Comparison of ENCODE assay signal across 14 cellular contexts in genomic region chr10:102770108-102770482, GRCh38. TPM values are rescaled to one million over a fixed set of nuclear protein-coding genes. Genes with fewer than 3 reads are reported as not detected.
A peak's percentile ranks its signal among the peaks of the same experiment; 100 is the strongest.
DNase-seq lines count a peak whose midpoint lies in the region; ATAC-seq and TF ChIP-seq lines count a peak whose summit lies in the region.
"Had no signal": no experiment of that assay in that cellular context is flagged by ENCODE, and none has a peak within 500 bp of the region (broad histone marks: within the 10 kb centered on the region; RNA-seq: fewer than 3 reads in every experiment).

No MANE protein-coding gene starts in this region.

- no peaks in the 10 kb centered on the region for H3K36me3 ChIP-seq in right atrium auricular region
- H3K36me3 ChIP-seq in adrenal gland (replicated peaks in 1 of 2), result no peaks in the 10 kb centered on the region
- H3K36me3 ChIP-seq in mesenchymal stem cell (ENCODE audit: control insufficient read depth in 1 of 2, insufficient read depth in 2 of 2, low read depth in 1 of 2, low read length in 2 of 2), result peaks cover 6 to 7% of the 10 kb centered on the region in 2 experiments
- H3K36me3 ChIP-seq in tibial artery, result no peaks in the 10 kb centered on the region
- no peaks in the 10 kb centered on the region for H3K36me3 ChIP-seq in GM23338 (ENCODE audit: insufficient read depth)
- H3K36me3 ChIP-seq: left lung had no signal

- peaks cover 0 to 61% of the 10 kb centered on the region in 2 donors for H3K4me1 ChIP-seq in right atrium auricular region
- H3K4me1 ChIP-seq in adrenal gland (replicated peaks in 1 of 2), result peaks cover 64 to 92% of the 10 kb centered on the region in 2 donors
- peaks cover 35% of the 10 kb centered on the region for H3K4me1 ChIP-seq in mesenchymal stem cell (ENCODE audit: control insufficient read depth, insufficient read depth, low read depth, low read length)
- peaks cover 5 to 92% (median 57%) of the 10 kb centered on the region in 4 donors for H3K4me1 ChIP-seq in tibial artery
- peaks cover 1% of the 10 kb centered on the region; the same call in 1 of the 2 replicates for H3K4me1 ChIP-seq in GM23338 (ENCODE audit: insufficient read depth)

- peak overlapping the region in 1 of 2 experiments; percentile 18 for H3K14ac ChIP-seq in mesenchymal stem cell (ENCODE audit: low read length in 2 of 2)

- H3K79me2 ChIP-seq in GM23338 (replicated peaks; ENCODE audit: insufficient read depth), result no peaks in the 10 kb centered on the region; the same call in none of the 2 replicates

- H3K4me3 ChIP-seq in right atrium auricular region, result no peak overlapping the region
- H3K4me3 ChIP-seq in adrenal gland, result no peak overlapping the region
- H3K4me3 ChIP-seq in mesenchymal stem cell (ENCODE audit: insufficient read depth in 1 of 2, low read depth in 1 of 2, low read length in 2 of 2), result no peak overlapping the region
- no peak overlapping the region for H3K4me3 ChIP-seq in tibial artery
- H3K4me3 ChIP-seq in GM23338, result no peak overlapping the region
- H3K4me3 ChIP-seq: left lung had no signal

- no peak overlapping the region for H3K4me2 ChIP-seq in mesenchymal stem cell (ENCODE audit: low read length, poor library complexity, severe bottlenecking)
- no peak overlapping the region for H3K4me2 ChIP-seq in GM23338

- WGBS in adrenal gland, 4 donors, result 40 to 52% (median 44%) methylated on average over 3 of the region's 3 CpGs
- 44% methylated on average over 3 of the region's 3 CpGs for WGBS in mesenchymal stem cell

- H2AFZ ChIP-seq in mesenchymal stem cell (ENCODE audit: low read depth, low read length), result no peak overlapping the region
- H2AFZ ChIP-seq in GM23338, result no peak overlapping the region

- peak overlapping the region; percentile 80 for H2AK5ac ChIP-seq in mesenchymal stem cell (ENCODE audit: low read length, severe bottlenecking)

- peaks cover 32% of the 10 kb centered on the region for H3K79me1 ChIP-seq in mesenchymal stem cell (replicated peaks; ENCODE audit: low read length, poor library complexity, severe bottlenecking)

- no peak overlapping the region for H3K9ac ChIP-seq in mesenchymal stem cell (ENCODE audit: low read length)

- H3K9me3 ChIP-seq in right atrium auricular region (no peaks in the 10 kb centered on the region), adrenal gland (replicated peaks in 1 of 3) (no peaks in the 10 kb centered on the region), mesenchymal stem cell (ENCODE audit: control insufficient read depth, low read length) (no peaks in the 10 kb centered on the region), tibial artery (no peaks in the 10 kb centered on the region)
- H3K9me3 ChIP-seq: left lung had no signal

- H4K8ac ChIP-seq in mesenchymal stem cell (ENCODE audit: low read length), result no peak overlapping the region

- H3K27me3 ChIP-seq in right atrium auricular region, result no peaks in the 10 kb centered on the region
- no peaks in the 10 kb centered on the region for H3K27me3 ChIP-seq in adrenal gland
- no peaks in the 10 kb centered on the region for H3K27me3 ChIP-seq in mesenchymal stem cell (ENCODE audit: control insufficient read depth in 1 of 2, insufficient read depth in 1 of 2, low read length in 2 of 2)
- no peaks in the 10 kb centered on the region for H3K27me3 ChIP-seq in tibial artery
- H3K27me3 ChIP-seq in GM23338 (ENCODE audit: insufficient read depth), result no peaks in the 10 kb centered on the region
- H3K27me3 ChIP-seq: left lung had no signal

- no peak for TF ChIP-seq POLR2A in adrenal gland (IDR thresholded peaks at IDR 0.05)

- H2BK12ac ChIP-seq in mesenchymal stem cell (ENCODE audit: low read length in 2 of 2), result peak overlapping the region in 1 of 2 experiments; percentile 15

- DNase-seq in right atrium auricular region (ENCODE audit: low spot score), result no peak
- DNase-seq in cardiac septum (ENCODE audit: low spot score), result no peak
- DNase-seq in adrenal gland, result peak in 4 of 7 donors; percentile 54 to 70 (median 62)
- DNase-seq in mesenchymal stem cell, result no peak
- DNase-seq in tibial artery, result no peak
- no peak for DNase-seq in chondrocyte (ENCODE audit: low spot score)
- no peak for DNase-seq in GM23338 (ENCODE audit: low spot score)
- DNase-seq: activated T-cell treated with anti-CD3 and anti-CD28 coated beads, Interleukin-2, amount 50 U/mL, for 1 hour; left lung; NCI-H2029 treated with DMSO at 0.1 percent for 48 hours; nucleus accumbens; stimulated activated CD8-positive, alpha-beta memory T cell treated with anti-CD3 and anti-CD28 coated beads, Interleukin-4, amount 100 ng/mL, for 48 hours had no signal

- H3K9me3 Mint-ChIP-seq in chondrocyte (ENCODE audit: low read depth) (no peaks in the 10 kb centered on the region), GM23338 (no peaks in the 10 kb centered on the region)

- H2BK5ac ChIP-seq in mesenchymal stem cell (ENCODE audit: low read depth, low read length, poor library complexity, severe bottlenecking), result no peak overlapping the region

- intact Hi-C loops in cardiac septum (cut with DNase I), result no loop called here
- intact Hi-C loops in adrenal gland (cut with DNase I), result no loop called here
- intact Hi-C loops in tibial artery (cut with DNase I; ENCODE audit: low total_unique reads), result no loop called here

- peaks cover 75% of the 10 kb centered on the region for H3K4me1 Mint-ChIP-seq in chondrocyte (ENCODE audit: low read depth)
- H3K4me1 Mint-ChIP-seq in GM23338, result peaks cover 11% of the 10 kb centered on the region

- H3K23ac ChIP-seq in mesenchymal stem cell (ENCODE audit: low read length in 2 of 2), result no peak overlapping the region

- H2BK15ac ChIP-seq in mesenchymal stem cell (ENCODE audit: low read depth, poor library complexity, severe bottlenecking), result no peak overlapping the region

- peak overlapping the region; percentile 35 to 55 for H3K27ac ChIP-seq in right atrium auricular region
- H3K27ac ChIP-seq in adrenal gland, result peak overlapping the region; percentile 22 to 92 (median 77)
- no peak overlapping the region for H3K27ac ChIP-seq in mesenchymal stem cell (ENCODE audit: low read length, poor library complexity, severe bottlenecking)
- peak overlapping the region; percentile 20 to 44 for H3K27ac ChIP-seq in tibial artery
- no peak overlapping the region; the same call in 1 of the 2 replicates for H3K27ac ChIP-seq in GM23338 (ENCODE audit: low read depth)
- H3K27ac ChIP-seq: left lung had no signal

- no peaks in the 10 kb centered on the region for H3F3A ChIP-seq in GM23338 (replicated peaks; ENCODE audit: low read depth)

- H4K91ac ChIP-seq in mesenchymal stem cell (ENCODE audit: low read length), result no peak overlapping the region

- no peak overlapping the region for H3K4me3 Mint-ChIP-seq in chondrocyte (ENCODE audit: unreplicated experiment)
- H3K4me3 Mint-ChIP-seq in GM23338, result no peak overlapping the region

- TF ChIP-seq CTCF in right atrium auricular region (IDR thresholded peaks at IDR 0.05) (no peak), adrenal gland (IDR thresholded peaks at IDR 0.05) (no peak), tibial artery (IDR thresholded peaks at IDR 0.05) (no peak), chondrocyte (IDR thresholded peaks at IDR 0.05) (no peak), GM23338 (conservative IDR thresholded peaks at IDR 0.05; ENCODE audit: low read depth in 2 of 2) (no peak)

- H4K20me1 ChIP-seq in GM23338 (replicated peaks; ENCODE audit: insufficient read depth), result 0 out of 2 replicates have a peak, but pooled peaks cover 2% of the 10 kb centered on the region

- no peak overlapping the region for H2BK120ac ChIP-seq in mesenchymal stem cell (ENCODE audit: low read depth, low read length)

- no peaks in the 10 kb centered on the region for H3K9me2 ChIP-seq in GM23338 (ENCODE audit: insufficient read depth)

- peak overlapping the region; percentile 11 to 67 for H3K18ac ChIP-seq in mesenchymal stem cell (ENCODE audit: low read depth in 1 of 2, low read length in 2 of 2)

- H3K27ac Mint-ChIP-seq in chondrocyte (ENCODE audit: unreplicated experiment), result no peak overlapping the region
- H3K27ac Mint-ChIP-seq in GM23338, result no peak overlapping the region

- ATAC-seq in GM23338 (no peak), HG02840 (IDR thresholded peaks at IDR 0.05; ENCODE audit: low FRiP score, unreplicated experiment) (no peak)
- ATAC-seq: left lung, SK-N-SH treated with all-trans-retinoic acid at 6 μM for 48 hours had no signal

- H3K27me3 Mint-ChIP-seq in chondrocyte (ENCODE audit: low read depth), result no peaks in the 10 kb centered on the region
- H3K27me3 Mint-ChIP-seq in GM23338 (ENCODE audit: insufficient read depth, low read depth, poor library complexity), result peaks cover 2% of the 10 kb centered on the region

- peak overlapping the region in 1 of 2 experiments; percentile 43 for H3K4ac ChIP-seq in mesenchymal stem cell (ENCODE audit: low read depth in 1 of 2, low read length in 2 of 2)

- H3K36me3 Mint-ChIP-seq in chondrocyte (ENCODE audit: low read depth) (peaks cover 12% of the 10 kb centered on the region), GM23338 (ENCODE audit: low read depth) (no peaks in the 10 kb centered on the region)

TF ChIP-seq in GM23338, 12 proteins besides CTCF, POLR2A, EP300 and RAD21:
- TF ChIP-seq STAT1 (IDR thresholded peaks at IDR 0.05; ENCODE audit: unreplicated experiment) (no peak), ZNF114 (CRISPR knock-in tag; IDR thresholded peaks at IDR 0.05) (no peak)

RNA-seq across cellular contexts. Expression of gene WBP1L, which starts 26.3 kb away (rescaled TPM):
- 10 to 100 TPM; 46.1 to 94.4 TPM for total RNA-seq in right atrium auricular region
- total RNA-seq in cardiac septum, result 19.2 TPM
- total RNA-seq in adrenal gland, result 100 to 1,000 TPM in 7 of 8 donors, 10 to 100 TPM in 1; 77.4 to 231 (median 120) TPM
- 10 to 100 TPM; 38.5 to 48.5 (median 46.7) TPM for polyA plus RNA-seq in adrenal gland
- polyA plus RNA-seq in mesenchymal stem cell (2013, experiment 1 of 2), result 59.1 TPM
- 58.7 TPM for polyA plus RNA-seq in mesenchymal stem cell (2013, experiment 2 of 2)
- 95.3 to 97.1 TPM (median 95.8 TPM) in 3 replicates for total RNA-seq in chondrocyte
- 48.5 and 55.7 TPM in 2 replicates for total RNA-seq in GM23338 (2014; rRNA removed; shearing (Covaris generic))
- 5.1 and 7.0 TPM in 2 replicates for polyA plus RNA-seq in GM23338 (2016; fragmentation: Nextera tagmentation; extraction: Ambion mirVana)

RNA-seq across cellular contexts. Expression of gene SFXN2, which starts 55.7 kb away (rescaled TPM):
- 1 to 10 TPM in 1 of 2 donors, under 1 TPM in 1; 0.59 to 2.7 TPM for total RNA-seq in right atrium auricular region
- total RNA-seq in cardiac septum, result 2.8 TPM
- 10 to 100 TPM in 2 of 8 donors, 1 to 10 TPM in 5, under 1 TPM in 1; 0.91 to 12.2 (median 6.4) TPM for total RNA-seq in adrenal gland
- 1 to 10 TPM; 3.7 to 4.4 (median 4.1) TPM for polyA plus RNA-seq in adrenal gland
- 3.8 TPM for polyA plus RNA-seq in mesenchymal stem cell (2013, experiment 1 of 2)
- 3.7 TPM for polyA plus RNA-seq in mesenchymal stem cell (2013, experiment 2 of 2)
- total RNA-seq in chondrocyte, result 4.0 to 11.1 TPM (median 4.7 TPM) in 3 replicates
- total RNA-seq in GM23338 (2014; rRNA removed; shearing (Covaris generic)), result 5.7 and 9.1 TPM in 2 replicates
- 6.2 and 7.2 TPM in 2 replicates for polyA plus RNA-seq in GM23338 (2016; fragmentation: Nextera tagmentation; extraction: Ambion mirVana)

RNA-seq across cellular contexts. Expression of gene ARL3, which starts 55.9 kb away (rescaled TPM):
- 1 to 10 TPM; 5.7 to 6.4 TPM for total RNA-seq in right atrium auricular region
- total RNA-seq in cardiac septum, result 13.1 TPM
- total RNA-seq in adrenal gland, result 10 to 100 TPM in 3 of 8 donors, 1 to 10 TPM in 5; 4.8 to 13.2 (median 7.9) TPM
- polyA plus RNA-seq in adrenal gland, result 10 to 100 TPM in 1 of 3 donors, 1 to 10 TPM in 2; 6.4 to 20.5 (median 7.6) TPM
- polyA plus RNA-seq in mesenchymal stem cell (2013, experiment 1 of 2), result 24.6 TPM
- polyA plus RNA-seq in mesenchymal stem cell (2013, experiment 2 of 2), result 25.9 TPM
- total RNA-seq in chondrocyte, result 12.1 to 16.5 TPM (median 13.6 TPM) in 3 replicates
- 8.5 and 9.4 TPM in 2 replicates for total RNA-seq in GM23338 (2014; rRNA removed; shearing (Covaris generic))
- polyA plus RNA-seq in GM23338 (2016; fragmentation: Nextera tagmentation; extraction: Ambion mirVana), result 22.6 and 23.0 TPM in 2 replicates

Comparison
In these comparisons a context has a peak if more than half of its experiments do, and no peak if none do; other contexts are left out.
1. DNase-seq: peak in adrenal gland (4 of 7); none in right atrium auricular region (single experiment), cardiac septum (single experiment), mesenchymal stem cell (single experiment), tibial artery (0 of 2), chondrocyte (single experiment) and GM23338 (single experiment).
2. H3K27ac ChIP-seq: peak in right atrium auricular region (2 of 2), adrenal gland (5 of 5) and tibial artery (2 of 2); none in mesenchymal stem cell (single experiment) and GM23338 (single experiment).